Comparison of ENCODE assay signal across 17 cellular contexts in genomic region chr16:29644973-29645698, GRCh38. TPM values are rescaled to one million over a fixed set of nuclear protein-coding genes. Genes with fewer than 3 reads are reported as not detected.
A peak's percentile ranks its signal among the peaks of the same experiment; 100 is the strongest.
DNase-seq lines count a peak whose midpoint lies in the region; ATAC-seq and TF ChIP-seq lines count a peak whose summit lies in the region.
"Had no signal": no experiment of that assay in that cellular context is flagged by ENCODE, and none has a peak within 500 bp of the region (broad histone marks: within the 10 kb centered on the region; RNA-seq: fewer than 3 reads in every experiment).

No MANE protein-coding gene starts in this region.

- H3K4me3 ChIP-seq in psoas muscle: no peak overlapping the region
- H3K4me3 ChIP-seq: body of pancreas, GM23248, heart left ventricle, transverse colon had no signal

- intact Hi-C loops in Right ventricle myocardium superior (cut with DNase I): no loop called here
- intact Hi-C loops in psoas muscle (cut with DNase I): no loop called here

- H3K27me3 Mint-ChIP-seq in T-helper 17 cell: no peaks in the 10 kb centered on the region
- H3K27me3 Mint-ChIP-seq in natural killer cell treated with Interleukin-12 subunit alpha and Interleukin-12 subunit beta and Interleukin-15 and Interleukin-18, amount 100 ng/mL, for 72 hours: no peaks in the 10 kb centered on the region

- H3K9me3 ChIP-seq in T-helper 17 cell (ENCODE audit: control insufficient read depth, low read length, poor library complexity, severe bottlenecking): no peaks in the 10 kb centered on the region
- H3K9me3 ChIP-seq in psoas muscle: no peaks in the 10 kb centered on the region
- H3K9me3 ChIP-seq: body of pancreas, heart left ventricle, transverse colon had no signal

- no peak overlapping the region for H3K4me3 Mint-ChIP-seq in T-helper 17 cell
- peak overlapping the region; percentile 16 for H3K4me3 Mint-ChIP-seq in natural killer cell treated with Interleukin-12 subunit alpha and Interleukin-12 subunit beta and Interleukin-15 and Interleukin-18, amount 100 ng/mL, for 72 hours
- H3K4me3 Mint-ChIP-seq: endodermal cell had no signal

- peaks cover 17% of the 10 kb centered on the region for H3K4me1 Mint-ChIP-seq in T-helper 17 cell
- H3K4me1 Mint-ChIP-seq in natural killer cell treated with Interleukin-12 subunit alpha and Interleukin-12 subunit beta and Interleukin-15 and Interleukin-18, amount 100 ng/mL, for 72 hours (ENCODE audit: low read depth in 2 of 2): peaks cover 36 to 43% of the 10 kb centered on the region in 2 donors

- H3K27ac Mint-ChIP-seq in T-helper 17 cell: peak overlapping the region; percentile 32
- peak overlapping the region; percentile 4 to 63 for H3K27ac Mint-ChIP-seq in natural killer cell treated with Interleukin-12 subunit alpha and Interleukin-12 subunit beta and Interleukin-15 and Interleukin-18, amount 100 ng/mL, for 72 hours
- H3K27ac Mint-ChIP-seq: endodermal cell had no signal

- H3K36me3 Mint-ChIP-seq in T-helper 17 cell (ENCODE audit: low read depth): no peaks in the 10 kb centered on the region
- H3K36me3 Mint-ChIP-seq in natural killer cell treated with Interleukin-12 subunit alpha and Interleukin-12 subunit beta and Interleukin-15 and Interleukin-18, amount 100 ng/mL, for 72 hours: no peaks in the 10 kb centered on the region

- in situ Hi-C loops in GM13976 (cut with MboI; ENCODE audit: low sequenced_read_pairs, unreplicated experiment): loop anchor here (10.0 kb wide), 1 partner anchor 70 kb away; no protein-coding TSS in a partner anchor

- WGBS in psoas muscle, 3 donors: 70 to 87% (median 84%) methylated on average over 4 of the region's 4 CpGs

- DNase-seq in GM13976 (ENCODE audit: low spot score) (peak; percentile 36), T-helper 17 cell (no peak), foreskin melanocyte (no peak), Right ventricle myocardium superior (no peak), left lobe of liver (ENCODE audit: low spot score) (no peak), psoas muscle (no peak)
- no peak for DNase-seq in natural killer cell treated with Interleukin-12 subunit alpha and Interleukin-12 subunit beta and Interleukin-15 and Interleukin-18, amount 100 ng/mL, for 72 hours (ENCODE audit: low spot score)
- DNase-seq: body of pancreas, GM23248, heart left ventricle, left colon, NCI-H1436, NCI-H748 treated with DMSO at 0.1 percent for 48 hours, nucleus accumbens, transverse colon had no signal

- no peaks in the 10 kb centered on the region for H3K36me3 ChIP-seq in psoas muscle (ENCODE audit: insufficient read depth in 1 of 2, low read depth in 1 of 2)
- H3K36me3 ChIP-seq: heart left ventricle, transverse colon had no signal

- no peaks in the 10 kb centered on the region for H3K9me3 Mint-ChIP-seq in natural killer cell treated with Interleukin-12 subunit alpha and Interleukin-12 subunit beta and Interleukin-15 and Interleukin-18, amount 100 ng/mL, for 72 hours
- H3K9me3 Mint-ChIP-seq: endodermal cell had no signal

- H3K27ac ChIP-seq in psoas muscle: no peak overlapping the region
- H3K27ac ChIP-seq: body of pancreas, GM23248 had no signal

- no peaks in the 10 kb centered on the region for H3K27me3 ChIP-seq in psoas muscle (ENCODE audit: insufficient read depth in 3 of 3, low read length in 2 of 3)
- H3K27me3 ChIP-seq: body of pancreas, heart left ventricle, transverse colon had no signal

- ATAC-seq in HG02938 (IDR thresholded peaks at IDR 0.05; ENCODE audit: unreplicated experiment) (peak; percentile 42), T-helper 17 cell (peak; percentile 58), Right ventricle myocardium superior (ENCODE audit: poor library complexity) (no peak), left lobe of liver (no peak), psoas muscle (no peak)
- no peak for ATAC-seq in natural killer cell treated with Interleukin-12 subunit alpha and Interleukin-12 subunit beta and Interleukin-15 and Interleukin-18, amount 100 ng/mL, for 72 hours
- ATAC-seq: body of pancreas had no signal

- TF ChIP-seq CTCF in GM13976 (IDR thresholded peaks at IDR 0.05; ENCODE audit: borderline replicate concordance, control extremely low read depth, extremely low read depth, insufficient read depth, missing control alignments): no peak
- TF ChIP-seq CTCF in psoas muscle (IDR thresholded peaks at IDR 0.05): no peak

- H3K4me1 ChIP-seq in psoas muscle: no peaks in the 10 kb centered on the region
- H3K4me1 ChIP-seq: body of pancreas, transverse colon had no signal

RNA-seq across cellular contexts. Expression of gene SPN, which starts 17.9 kb away (rescaled TPM):
- total RNA-seq in T-helper 17 cell (100 to 1,000 TPM; 122 to 147 TPM), Right ventricle myocardium superior (0.91 TPM), left lobe of liver (1.3 TPM), psoas muscle (1 to 10 TPM in 1 of 4 donors, under 1 TPM in 3; 0.54 to 1.5 (median 0.65) TPM)
- 100 to 1,000 TPM; 111 to 132 TPM for total RNA-seq in natural killer cell treated with Interleukin-12 subunit alpha and Interleukin-12 subunit beta and Interleukin-15 and Interleukin-18, amount 100 ng/mL, for 72 hours
- polyA plus RNA-seq in psoas muscle: under 1 TPM; 0.13 to 0.25 (median 0.22) TPM
- total RNA-seq: GM23248 had no signal
- polyA plus RNA-seq: GM23248 had no signal

RNA-seq across cellular contexts. Expression of gene QPRT, which starts 33.8 kb away (rescaled TPM):
- total RNA-seq in T-helper 17 cell (under 1 TPM; 0.72 to 0.96 TPM), Right ventricle myocardium superior (31.8 TPM), left lobe of liver (143 TPM), psoas muscle (1 to 10 TPM; 2.3 to 9.9 (median 3.0) TPM)
- 1 to 10 TPM; 3.3 to 5.6 TPM for total RNA-seq in natural killer cell treated with Interleukin-12 subunit alpha and Interleukin-12 subunit beta and Interleukin-15 and Interleukin-18, amount 100 ng/mL, for 72 hours
- polyA plus RNA-seq in psoas muscle: 1 to 10 TPM in 1 of 3 donors, under 1 TPM in 2; 0.75 to 1.4 (median 0.96) TPM

Comparison
In these comparisons a context has a peak if more than half of its experiments do, and no peak if none do; other contexts are left out.
1. ATAC-seq: peak in HG02938 (single experiment) and T-helper 17 cell (single experiment); none in natural killer cell treated with Interleukin-12 subunit alpha and Interleukin-12 subunit beta and Interleukin-15 and Interleukin-18, amount 100 ng/mL, for 72 hours (0 of 2), Right ventricle myocardium superior (single experiment), left lobe of liver (single experiment) and psoas muscle (0 of 4).
2. RNA of gene SPN, which starts 17.9 kb away (total RNA-seq): 122 to 147 TPM in T-helper 17 cell and 111 to 132 TPM in natural killer cell treated with Interleukin-12 subunit alpha and Interleukin-12 subunit beta and Interleukin-15 and Interleukin-18, amount 100 ng/mL, for 72 hours; 1.3 TPM in left lobe of liver (single experiment), 0.91 TPM in Right ventricle myocardium superior (single experiment) and 0.54 to 1.5 TPM in psoas muscle; every median in the first group is over 10 times any median in the second.